Comparison of ENCODE assay signal across 9 cellular contexts in the genomic region with DNA sequence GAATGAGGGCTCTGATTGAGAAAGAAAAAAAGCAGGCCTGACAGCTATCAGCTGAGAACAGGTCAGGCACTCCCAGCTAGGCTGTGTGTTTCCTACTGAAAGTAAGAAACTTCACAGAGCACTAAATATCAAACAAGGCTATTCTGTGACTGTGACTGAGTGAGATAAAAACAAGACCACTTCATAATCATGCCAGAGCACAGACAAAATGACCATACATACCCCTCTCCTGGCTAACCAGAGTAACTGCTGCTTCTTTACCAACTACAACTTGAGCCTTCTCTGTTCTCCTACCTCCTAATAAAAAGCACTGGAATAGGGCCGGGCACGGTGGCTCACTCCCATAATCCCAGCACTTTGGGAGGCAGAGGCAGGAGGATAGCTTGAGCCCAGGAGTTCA. TPM values are rescaled to one million over a fixed set of nuclear protein-coding genes. Genes with fewer than 3 reads are reported as not detected.
DNase-seq lines count a peak whose midpoint lies in the region; ATAC-seq and TF ChIP-seq lines count a peak whose summit lies in the region.
"Had no signal": no experiment of that assay in that cellular context is flagged by ENCODE, and none has a peak within 500 bp of the region (broad histone marks: within the 10 kb centered on the region; RNA-seq: fewer than 3 reads in every experiment).

No MANE protein-coding gene starts in this region.

- no peak for ATAC-seq in HG03139 (IDR thresholded peaks at IDR 0.05; ENCODE audit: unreplicated experiment)

- TF ChIP-seq CTCF in astrocyte of the spinal cord (IDR thresholded peaks at IDR 0.05; ENCODE audit: low read depth, low read length): peak; percentile 39
- peak; percentile 46 for TF ChIP-seq CTCF in neural crest cell (conservative IDR thresholded peaks at IDR 0.05)

- no peak overlapping the region for H3K4me3 Mint-ChIP-seq in neural crest cell

- no peak overlapping the region for H3K4me3 ChIP-seq in astrocyte of the spinal cord (ENCODE audit: low read depth, low read length)
- H3K4me3 ChIP-seq: ascending aorta had no signal

- H3K4me1 Mint-ChIP-seq in neural crest cell: peaks cover 3% of the 10 kb centered on the region

- no peak overlapping the region for H3K27ac Mint-ChIP-seq in neural crest cell (ENCODE audit: unreplicated experiment)

- in situ Hi-C loops in astrocyte of the spinal cord (cut with HindIII; ENCODE audit: low sequenced_read_pairs): no loop called here

- no peaks in the 10 kb centered on the region for H3K9me3 Mint-ChIP-seq in neural crest cell
- H3K9me3 Mint-ChIP-seq: T-helper 1 cell treated with Interleukin-12 subunit alpha and Interleukin-12 subunit beta and Interleukin-4 antibody, amounts not matched to agents 30 μg/mL and 1 μg/mL, for 36 hours had no signal

- DNase-seq in GM03348 (ENCODE audit: low spot score): peak; percentile 11
- peak; percentile 22 for DNase-seq in HuH-7 (ENCODE audit: low spot score)
- no peak for DNase-seq in astrocyte of the spinal cord (ENCODE audit: low read depth, low spot score)
- no peak for DNase-seq in neural crest cell (ENCODE audit: low read depth, low spot score)
- DNase-seq in NCI-H1092 (lab: John Stamatoyannopoulos, UW): no peak
- DNase-seq in NCI-H446 treated with DMSO at 0.1 percent for 48 hours (lab: John Stamatoyannopoulos, UW): no peak

- no peaks in the 10 kb centered on the region for H3K36me3 Mint-ChIP-seq in neural crest cell (ENCODE audit: low read depth)

- H3K27me3 Mint-ChIP-seq in neural crest cell (ENCODE audit: low read depth): peaks cover 10% of the 10 kb centered on the region

RNA-seq across cellular contexts. Expression of a gene that starts 6.8 kb away (rescaled TPM):
- total RNA-seq in neural crest cell: not detected in 2 replicates
- total RNA-seq: ascending aorta had no signal

RNA-seq across cellular contexts. Expression of a gene that starts 35.5 kb away (rescaled TPM):
- 25.2 and 25.8 TPM in 2 replicates for total RNA-seq in neural crest cell

RNA-seq across cellular contexts. Expression of a gene that starts 44.9 kb away (rescaled TPM):
- 49.7 and 50.1 TPM in 2 replicates for total RNA-seq in neural crest cell

RNA-seq across cellular contexts. Expression of a gene that starts 53.0 kb away (rescaled TPM):
- total RNA-seq in neural crest cell: 4.2 and 5.1 TPM in 2 replicates

Comparison
In these comparisons a context has a peak if more than half of its experiments do, and no peak if none do; other contexts are left out.
1. DNase-seq: peak in GM03348 (single experiment) and HuH-7 (single experiment); none in astrocyte of the spinal cord (single experiment), neural crest cell (single experiment), NCI-H1092 (single experiment) and NCI-H446 treated with DMSO at 0.1 percent for 48 hours (single experiment).